Comparison of ENCODE assay signal across 8 cellular contexts in genomic region chr12:87866602-87867292, GRCh38.
DNase-seq lines count a peak whose midpoint lies in the region; ATAC-seq and TF ChIP-seq lines count a peak whose summit lies in the region.

No MANE protein-coding gene starts in this region.

- H3K36me3 ChIP-seq in breast epithelium (no peaks in the 10 kb centered on the region), brain microvascular endothelial cell (replicated peaks) (no peaks in the 10 kb centered on the region), esophagus muscularis mucosa (no peaks in the 10 kb centered on the region)

- H3K27me3 ChIP-seq in breast epithelium, result no peaks in the 10 kb centered on the region
- no peaks in the 10 kb centered on the region for H3K27me3 ChIP-seq in HL-60 (ENCODE audit: insufficient read depth, poor library complexity, severe bottlenecking)
- no peaks in the 10 kb centered on the region for H3K27me3 ChIP-seq in brain microvascular endothelial cell (replicated peaks)
- no peaks in the 10 kb centered on the region for H3K27me3 ChIP-seq in esophagus muscularis mucosa

- no peaks in the 10 kb centered on the region for H3K36me3 Mint-ChIP-seq in MCF 10A (ENCODE audit: insufficient read depth, unreplicated experiment)
- no peaks in the 10 kb centered on the region for H3K36me3 Mint-ChIP-seq in stimulated activated naive B cell treated with anti-CD40 and anti-IgM and Interleukin-4, amounts not matched to agents 10 μg/mL and 1 μg/mL and 100 μg/mL, for 72 hours

- POLR2A ChIA-PET in MCF 10A (lab: Yijun Ruan, JAX), result no interaction called here

- TF ChIP-seq CTCF in MCF 10A (IDR thresholded peaks at IDR 0.05; ENCODE audit: unreplicated experiment) (peak; percentile 34), breast epithelium (IDR thresholded peaks at IDR 0.05) (no peak), HL-60 (IDR thresholded peaks at IDR 0.05; ENCODE audit: insufficient read depth, low read length) (peak; percentile 18), brain microvascular endothelial cell (IDR thresholded peaks at IDR 0.05; ENCODE audit: low read depth, low read length, missing control alignments) (peak; percentile 69), esophagus muscularis mucosa (IDR thresholded peaks at IDR 0.05) (no peak)

- no peaks in the 10 kb centered on the region for H3K27me3 Mint-ChIP-seq in MCF 10A (ENCODE audit: insufficient read depth, unreplicated experiment)
- no peaks in the 10 kb centered on the region for H3K27me3 Mint-ChIP-seq in stimulated activated naive B cell treated with anti-CD40 and anti-IgM and Interleukin-4, amounts not matched to agents 10 μg/mL and 1 μg/mL and 100 μg/mL, for 72 hours

- no peak for TF ChIP-seq EP300 in esophagus muscularis mucosa (IDR thresholded peaks at IDR 0.05)

- TF ChIP-seq POLR2A in breast epithelium (IDR thresholded peaks at IDR 0.05), result no peak
- TF ChIP-seq POLR2A in esophagus muscularis mucosa (IDR thresholded peaks at IDR 0.05; ENCODE audit: low read depth), result no peak

- H3K9me3 ChIP-seq in breast epithelium (no peaks in the 10 kb centered on the region), esophagus muscularis mucosa (no peaks in the 10 kb centered on the region)

- H3K9me3 Mint-ChIP-seq in MCF 10A (ENCODE audit: unreplicated experiment), result no peaks in the 10 kb centered on the region
- no peaks in the 10 kb centered on the region for H3K9me3 Mint-ChIP-seq in stimulated activated naive B cell treated with anti-CD40 and anti-IgM and Interleukin-4, amounts not matched to agents 10 μg/mL and 1 μg/mL and 100 μg/mL, for 72 hours

- CTCF ChIA-PET in MCF 10A (lab: Yijun Ruan, JAX), result interaction anchor here (0.6 to 1.8 kb wide), 6 partner anchors 9 to 183 kb away, joined by 3 to 6 read pairs (median 4); no protein-coding TSS in a partner anchor

- no peaks in the 10 kb centered on the region for H3K4me1 ChIP-seq in breast epithelium
- no peaks in the 10 kb centered on the region for H3K4me1 ChIP-seq in esophagus muscularis mucosa

- no peak overlapping the region for H3K27ac Mint-ChIP-seq in MCF 10A (ENCODE audit: low read depth, unreplicated experiment)
- H3K27ac Mint-ChIP-seq in stimulated activated naive B cell treated with anti-CD40 and anti-IgM and Interleukin-4, amounts not matched to agents 10 μg/mL and 1 μg/mL and 100 μg/mL, for 72 hours, result no peak overlapping the region

- H3K4me3 ChIP-seq in breast epithelium, result no peak overlapping the region
- H3K4me3 ChIP-seq in HL-60 (replicated peaks; ENCODE audit: insufficient read depth, low read length), result no peak overlapping the region
- no peak overlapping the region for H3K4me3 ChIP-seq in brain microvascular endothelial cell (ENCODE audit: low read depth, low read length)
- H3K4me3 ChIP-seq in esophagus muscularis mucosa, result no peak overlapping the region

- DNase-seq in MCF 10A (ENCODE audit: unreplicated experiment) (peak; percentile 38), breast epithelium (ENCODE audit: low spot score in 2 of 2) (no peak), HL-60 (ENCODE audit: low read depth in 1 of 2, low spot score in 1 of 2) (peak in 1 of 2 experiments; percentile 1), brain microvascular endothelial cell (no peak), esophagus muscularis mucosa (ENCODE audit: extremely low spot score) (no peak)
- no peak for DNase-seq in stimulated activated naive B cell treated with anti-CD40 and anti-IgM and Interleukin-4, amounts not matched to agents 10 μg/mL and 1 μg/mL and 100 μg/mL, for 72 hours
- no peak for DNase-seq in activated CD4-positive, CD25-positive, alpha-beta regulatory T cell treated with anti-CD3 and anti-CD28 coated beads, Interleukin-2, amount 50 U/mL, for 72 hours

- 90% methylated on average over 3 of the region's 3 CpGs for whole genome bisulfite sequencing in esophagus muscularis mucosa

- no peak overlapping the region for H3K4me3 Mint-ChIP-seq in MCF 10A (ENCODE audit: unreplicated experiment)
- H3K4me3 Mint-ChIP-seq in stimulated activated naive B cell treated with anti-CD40 and anti-IgM and Interleukin-4, amounts not matched to agents 10 μg/mL and 1 μg/mL and 100 μg/mL, for 72 hours, result no peak overlapping the region

- ATAC-seq in stimulated activated naive B cell treated with anti-CD40 and anti-IgM and Interleukin-4, amounts not matched to agents 10 μg/mL and 1 μg/mL and 100 μg/mL, for 72 hours (replicated peaks), result peak; percentile 49 to 50
- no peak for ATAC-seq in GM18520 (IDR thresholded peaks at IDR 0.05; ENCODE audit: unreplicated experiment)

- in situ Hi-C loops in brain microvascular endothelial cell (cut with HindIII; ENCODE audit: low pct_ligation_motif_present, low sequenced_read_pairs), result no loop called here

- intact Hi-C loops in MCF 10A (cut with micrococcal nuclease) (loop anchor here (1.0 to 5.0 kb wide), 2 partner anchors 87 to 131 kb away; no protein-coding TSS in a partner anchor), breast epithelium (cut with DNase I; ENCODE audit: low total_unique reads) (no loop called here), esophagus muscularis mucosa (cut with DNase I) (no loop called here)

- no peak overlapping the region for H3K27ac ChIP-seq in breast epithelium
- no peak overlapping the region for H3K27ac ChIP-seq in HL-60 (replicated peaks)
- no peak overlapping the region for H3K27ac ChIP-seq in brain microvascular endothelial cell
- H3K27ac ChIP-seq in esophagus muscularis mucosa (replicated peaks in 1 of 4), result no peak overlapping the region

- no TSS peak for BruUV-seq in MCF 10A (replicated peaks; lab: Mats Ljungman, UMichigan)

- peaks cover 8% of the 10 kb centered on the region for H3K4me1 Mint-ChIP-seq in MCF 10A (ENCODE audit: insufficient read depth, unreplicated experiment)
- H3K4me1 Mint-ChIP-seq in stimulated activated naive B cell treated with anti-CD40 and anti-IgM and Interleukin-4, amounts not matched to agents 10 μg/mL and 1 μg/mL and 100 μg/mL, for 72 hours, result no peaks in the 10 kb centered on the region

Comparison
In these comparisons a context has a peak if more than half of its experiments do, and no peak if none do; other contexts are left out.
1. CTCF ChIP-seq: peak in MCF 10A (single experiment), HL-60 (single experiment) and brain microvascular endothelial cell (single experiment); none in breast epithelium (0 of 3) and esophagus muscularis mucosa (0 of 3).